9 cellular contexts compared by ENCODE assay signal in genomic region chr2:30287857-30288513, GRCh38. TPM values are rescaled to one million over a fixed set of nuclear protein-coding genes. Genes with fewer than 3 reads are reported as not detected.
DNase-seq lines count a peak whose midpoint lies in the region; ATAC-seq, FAIRE-seq and TF ChIP-seq lines count a peak whose summit lies in the region.
"Had no signal": no experiment of that assay in that cellular context is flagged by ENCODE, and none has a peak within 500 bp of the region (broad histone marks: within the 10 kb centered on the region; RNA-seq: fewer than 3 reads in every experiment).

No MANE protein-coding gene starts in this region.

- TF ChIP-seq RAD21 in HepG2 (CRISPR knock-in tag; IDR thresholded peaks at IDR 0.05) = no peak

- intact Hi-C loops in HepG2 (cut with micrococcal nuclease; ENCODE audit: unreplicated experiment) = no loop called here

- H3K4me1 Mint-ChIP-seq in activated T-cell treated with anti-CD3 and anti-CD28 coated beads, Interleukin-2, amount 50 U/mL, for 72 hours (ENCODE audit: low read depth) = peaks cover 31% of the 10 kb centered on the region

- no peak overlapping the region for H3K27ac Mint-ChIP-seq in activated T-cell treated with anti-CD3 and anti-CD28 coated beads, Interleukin-2, amount 50 U/mL, for 72 hours

- H3K9ac ChIP-seq in SK-N-MC (ENCODE audit: insufficient read length) (no peak overlapping the region), HepG2 (ENCODE audit: insufficient read depth, low read depth, low read length) (no peak overlapping the region)

- H3K27me3 Mint-ChIP-seq in activated T-cell treated with anti-CD3 and anti-CD28 coated beads, Interleukin-2, amount 50 U/mL, for 72 hours (ENCODE audit: low read depth) = no peaks in the 10 kb centered on the region

- H2AFZ ChIP-seq in HepG2 (ENCODE audit: low read length) = no peak overlapping the region

- CTCF ChIA-PET in HepG2 (lab: Yijun Ruan, JAX; ENCODE audit: low intra/inter-chr PET ratio, low total read pairs) = no interaction called here

- H3K9me3 ChIP-seq in SK-N-MC (ENCODE audit: low read depth, low read length) = no peaks in the 10 kb centered on the region
- H3K9me3 ChIP-seq in thymus (ENCODE audit: control insufficient read depth) = no peaks in the 10 kb centered on the region
- H3K9me3 ChIP-seq in HepG2 (ENCODE audit: low read length) = no peaks in the 10 kb centered on the region

- H3K27me3 ChIP-seq in thymus (ENCODE audit: control insufficient read depth, insufficient read depth) = no peaks in the 10 kb centered on the region
- H3K27me3 ChIP-seq in HepG2 (ENCODE audit: control insufficient read depth in 1 of 2, insufficient read depth in 2 of 2, low read length in 2 of 2) = peaks cover 1 to 26% of the 10 kb centered on the region in 2 experiments; a peak in 4 of 5 replicates

- no peak for ATAC-seq in activated T-cell treated with anti-CD3 and anti-CD28 coated beads, Interleukin-2, amount 50 U/mL, for 72 hours (replicated peaks in 1 of 2)
- ATAC-seq in HG02981 (IDR thresholded peaks at IDR 0.05; ENCODE audit: unreplicated experiment) = peak; percentile 66
- ATAC-seq in HepG2 = no peak
- no peak for ATAC-seq in omental fat pad (ENCODE audit: low FRiP score)

- peak overlapping the region; percentile 36 to 68 for H3K4me3 Mint-ChIP-seq in activated T-cell treated with anti-CD3 and anti-CD28 coated beads, Interleukin-2, amount 50 U/mL, for 72 hours

- no peak for TF ChIP-seq POLR2A in HepG2 (IDR thresholded peaks at IDR 0.05; ENCODE audit: insufficient read depth in 1 of 2, low read depth in 2 of 2, low read length in 2 of 2)

- BruUV-seq in HepG2 (replicated peaks; lab: Mats Ljungman, UMichigan) = no TSS peak

- H4K20me1 ChIP-seq in HepG2 (ENCODE audit: insufficient read depth, low read length) = no peaks in the 10 kb centered on the region

- H3K36me3 Mint-ChIP-seq in activated T-cell treated with anti-CD3 and anti-CD28 coated beads, Interleukin-2, amount 50 U/mL, for 72 hours (ENCODE audit: insufficient read depth in 2 of 2) = no peaks in the 10 kb centered on the region

- no peak overlapping the region for H3K4me2 ChIP-seq in HepG2 (ENCODE audit: low read depth, low read length)

- 63% methylated on average over 4 of the region's 4 CpGs for WGBS in thymus
- 4% methylated on average over 4 of the region's 4 CpGs for WGBS in HepG2 (ENCODE audit: low lambda C conversion rate)

- H3K4me1 ChIP-seq in thymus (ENCODE audit: control insufficient read depth, insufficient read depth, low read length) = peaks cover 10% of the 10 kb centered on the region
- H3K4me1 ChIP-seq in HepG2 (ENCODE audit: insufficient read depth, low read length) = no peaks in the 10 kb centered on the region

- no peaks in the 10 kb centered on the region for H3K79me2 ChIP-seq in HepG2 (ENCODE audit: insufficient read depth, low read length)

- TF ChIP-seq EP300 in HepG2 (IDR thresholded peaks at IDR 0.05; ENCODE audit: low read depth in 2 of 2, low read length in 2 of 2) (no peak), HepG2 (CRISPR knock-in tag; IDR thresholded peaks at IDR 0.05; ENCODE audit: borderline replicate concordance) (no peak)

- H3K27ac ChIP-seq in SK-N-MC (peak overlapping the region; percentile 18), thymus (ENCODE audit: low read depth) (peak overlapping the region; percentile 60), HepG2 (ENCODE audit: extremely low read length, insufficient read depth, low read length) (no peak overlapping the region)

- POLR2A ChIA-PET in HepG2 (lab: Yijun Ruan, JAX) = no interaction called here

- no peak for FAIRE-seq in HepG2 (lab: Jason Lieb, UNC)
- FAIRE-seq: TTC549 had no signal

- H3K4me3 ChIP-seq in SK-N-MC (peak overlapping the region; percentile 12; the same call in 1 of the 2 replicates), thymus (ENCODE audit: low read length) (no peak overlapping the region), HepG2 (replicated peaks in 1 of 3; ENCODE audit: insufficient read depth in 1 of 3, low read depth in 2 of 3, low read length in 3 of 3) (no peak overlapping the region)

- H3K36me3 ChIP-seq in SK-N-MC (ENCODE audit: insufficient read depth, low read length) (no peaks in the 10 kb centered on the region), thymus (ENCODE audit: control insufficient read depth, insufficient read depth) (no peaks in the 10 kb centered on the region), HepG2 (replicated peaks in 1 of 2; ENCODE audit: control insufficient read depth in 1 of 2, insufficient read depth in 2 of 2, low read length in 2 of 2) (no peaks in the 10 kb centered on the region)

- no peak for TF ChIP-seq CTCF in HepG2 (CRISPR knock-in tag; IDR thresholded peaks at IDR 0.05)
- no peak for TF ChIP-seq CTCF in omental fat pad (IDR thresholded peaks at IDR 0.05)

- H3K9me3 Mint-ChIP-seq in activated T-cell treated with anti-CD3 and anti-CD28 coated beads, Interleukin-2, amount 50 U/mL, for 72 hours = no peaks in the 10 kb centered on the region

- in situ Hi-C loops in HepG2 (cut with HindIII; ENCODE audit: extremely low pct_ligation_motif_present, low pct_unique_long_range_greater_than_20kb) = no loop called here

- DNase-seq in activated T-cell treated with anti-CD3 and anti-CD28 coated beads, Interleukin-2, amount 50 U/mL, for 72 hours = no peak
- DNase-seq in activated T-cell treated with anti-CD3 and anti-CD28 coated beads, Interleukin-2, amount 50 U/mL, for 1 hour = no peak
- no peak for DNase-seq in SK-N-MC (ENCODE audit: low read depth, low spot score)
- no peak for DNase-seq in HepG2 (ENCODE audit: low spot score)
- DNase-seq in NCI-H2196 treated with DMSO at 0.1 percent for 48 hours (lab: John Stamatoyannopoulos, UW; ENCODE audit: unreplicated experiment) = no peak
- DNase-seq in omental fat pad (ENCODE audit: low spot score) = no peak

TF ChIP-seq in HepG2, 621 proteins besides CTCF, POLR2A, EP300 and RAD21:
- TF ChIP-seq ZNF264 (CRISPR knock-in tag; IDR thresholded peaks at IDR 0.05) (no peak), HOMEZ (CRISPR knock-in tag; IDR thresholded peaks at IDR 0.05; ENCODE audit: low read depth) (no peak), NFRKB (IDR thresholded peaks at IDR 0.05) (no peak), ZNF296 (CRISPR knock-in tag; conservative IDR thresholded peaks at IDR 0.05) (no peak), ZNF44 (CRISPR knock-in tag; IDR thresholded peaks at IDR 0.05) (no peak), ZNF331 (CRISPR knock-in tag; IDR thresholded peaks at IDR 0.05) (no peak), ZNF782 (CRISPR knock-in tag; IDR thresholded peaks at IDR 0.05; ENCODE audit: borderline replicate concordance) (no peak), ZNF879 (CRISPR knock-in tag; IDR thresholded peaks at IDR 0.05) (no peak), KLF15 (CRISPR knock-in tag; IDR thresholded peaks at IDR 0.05; ENCODE audit: borderline replicate concordance) (no peak), BORCS8-MEF2B (CRISPR knock-in tag; IDR thresholded peaks at IDR 0.05) (no peak), POLR2G (IDR thresholded peaks at IDR 0.05; ENCODE audit: low read depth, low read length) (no peak)

RNA-seq across cellular contexts. Expression of gene LBH, which starts 56.7 kb away (rescaled TPM):
- 100 to 1,000 TPM; 129 to 133 TPM for total RNA-seq in activated T-cell treated with anti-CD3 and anti-CD28 coated beads, Interleukin-2, amount 50 U/mL, for 72 hours
- polyA plus RNA-seq in thymus (88.9 TPM), HepG2 (2011; rRNA removed) (0.16 and 0.25 TPM in 2 replicates)
- total RNA-seq in HepG2 (2016; rRNA removed; fragmentation: Illumina TruSeq; extraction: Trizol) (0.09 and 0.10 TPM in 2 replicates), omental fat pad (10 to 100 TPM; 14.4 to 20.6 (median 19.4) TPM)
- not detected in 2 replicates for total RNA-seq in HepG2 (2016; cell fraction: cytosol; rRNA removed; fragmentation: Illumina TruSeq; extraction: Trizol; ENCODE audit: low read depth)
- 0.15 TPM in 1 of 2 replicates, not detected in the other for total RNA-seq in HepG2 (2016; cell fraction: insoluble cytoplasmic fraction; rRNA removed; fragmentation: Illumina TruSeq; extraction: Trizol)
- 0.06 and 0.10 TPM in 2 replicates for total RNA-seq in HepG2 (2016; cell fraction: membrane; rRNA removed; fragmentation: Illumina TruSeq; extraction: Trizol)
- not detected in 2 replicates for total RNA-seq in HepG2 (2016; cell fraction: nucleus; rRNA removed; fragmentation: Illumina TruSeq; extraction: Trizol)
- 0.12 and 0.28 TPM in 2 replicates for polyA plus RNA-seq in HepG2 (2011; cell fraction: cytosol; rRNA removed)
- polyA plus RNA-seq in HepG2 (2011; cell fraction: nucleus; rRNA removed) = 0.05 and 0.16 TPM in 2 replicates
- polyA plus RNA-seq in HepG2 (2012) = 0.13 TPM in 1 of 2 replicates, not detected in the other
- not detected in 2 replicates for polyA plus RNA-seq in HepG2 (2016; cell fraction: cytosol; fragmentation: Illumina TruSeq; extraction: Trizol; ENCODE audit: low read depth)
- polyA plus RNA-seq in HepG2 (2016; cell fraction: insoluble cytoplasmic fraction; fragmentation: Illumina TruSeq; extraction: Trizol; ENCODE audit: low read depth) = 0.16 and 0.23 TPM in 2 replicates
- polyA plus RNA-seq in HepG2 (2016; cell fraction: membrane; fragmentation: Illumina TruSeq; extraction: Trizol; ENCODE audit: low read depth) = 0.14 TPM in 1 of 2 replicates, not detected in the other
- not detected in 2 replicates for polyA plus RNA-seq in HepG2 (2016; cell fraction: nucleus; fragmentation: Illumina TruSeq; extraction: Trizol; ENCODE audit: insufficient read depth, low read depth)
- 0.16 and 0.91 TPM in 2 replicates for polyA minus RNA-seq in HepG2 (2011; rRNA and poly(A)+ RNA removed; ENCODE audit: low replicate concordance)
- not detected in 2 replicates for polyA minus RNA-seq in HepG2 (2011; cell fraction: cytosol; rRNA and poly(A)+ RNA removed)
- polyA minus RNA-seq in HepG2 (2011; cell fraction: nucleus; rRNA and poly(A)+ RNA removed) = 0.13 TPM in 1 of 2 replicates, not detected in the other

Comparison
In these comparisons a context has a peak if more than half of its experiments do, and no peak if none do; other contexts are left out.
1. RNA of gene LBH, which starts 56.7 kb away (total RNA-seq): 129 to 133 TPM in activated T-cell treated with anti-CD3 and anti-CD28 coated beads, Interleukin-2, amount 50 U/mL, for 72 hours and 14.4 to 20.6 TPM in omental fat pad; 0.06 to 0.15 TPM in HepG2; every median in the first group is over 10 times any median in the second.